In the genomic region with DNA sequence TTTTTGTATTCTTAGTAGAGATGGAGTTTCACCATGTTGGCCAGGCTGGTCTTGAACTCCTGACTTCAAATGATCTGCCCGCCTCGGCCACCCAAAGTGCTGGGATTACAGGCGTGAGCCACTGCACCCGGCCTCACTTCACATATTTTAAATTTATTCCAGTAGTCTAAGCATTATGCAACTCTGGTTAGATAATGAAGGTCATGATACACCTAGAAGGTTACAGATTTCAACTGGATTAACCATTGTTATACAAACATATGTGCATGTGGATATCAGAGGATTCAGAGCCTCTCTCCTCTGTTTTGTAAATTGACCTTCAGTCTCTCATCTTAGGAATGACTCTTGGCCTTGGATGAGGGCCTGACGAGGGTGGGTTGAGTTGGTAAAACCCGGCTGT, we compare ENCODE assay signal across 9 cellular contexts.
"Had no signal": no experiment of that assay in that cellular context is flagged by ENCODE, and none has a peak within 500 bp of the region (broad histone marks: within the 10 kb centered on the region; RNA-seq: fewer than 3 reads in every experiment).

No MANE protein-coding gene starts in this region.

- FAIRE-seq: HepG2, HTR-8/SVneo had no signal

- H3K36me3 Mint-ChIP-seq: IgD-negative memory B cell had no signal

- H3K4me3 Mint-ChIP-seq: IgD-negative memory B cell had no signal

- H3K27ac Mint-ChIP-seq: IgD-negative memory B cell had no signal

- H3K4me2 ChIP-seq: KMS-11 had no signal

- H3K27ac ChIP-seq: HL-60, KMS-11 had no signal

- H3K9ac ChIP-seq: KMS-11 had no signal

- DNase-seq: Karpas-422, Kasumi-1, KBM-7, KG1 had no signal

- ATAC-seq: HepG2 had no signal
